ENCODE assay signal across 14 cellular contexts in the genomic region with DNA sequence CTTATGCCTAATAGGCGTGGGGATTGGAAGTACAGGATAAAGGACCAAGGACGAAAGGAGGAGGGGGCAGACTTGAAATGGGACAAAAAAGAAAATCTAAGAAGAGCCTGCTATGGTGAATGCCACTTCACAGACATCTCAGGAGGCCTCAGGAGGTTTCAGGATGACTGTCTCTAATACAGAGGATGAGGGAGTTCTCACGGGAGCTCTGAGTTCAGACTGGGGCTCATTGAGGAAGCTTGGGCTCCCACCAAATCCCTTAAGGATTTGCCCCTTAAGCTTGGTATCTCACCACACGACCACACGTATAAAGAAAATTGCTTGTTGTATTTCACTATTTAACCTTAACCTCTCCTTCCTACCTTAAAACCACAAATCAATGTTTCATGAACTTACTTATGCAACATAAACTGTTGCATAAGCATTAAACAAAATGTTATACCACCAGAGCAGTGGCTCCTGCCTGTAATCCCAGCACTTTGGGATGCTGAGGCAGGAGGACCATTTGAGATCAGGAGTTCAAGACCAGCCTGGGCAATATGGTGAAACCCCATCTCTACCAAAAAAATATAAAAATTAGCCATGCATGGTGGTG. TPM values are rescaled to one million over a fixed set of nuclear protein-coding genes. Genes with fewer than 3 reads are reported as not detected.
DNase-seq lines count a peak whose midpoint lies in the region; ATAC-seq, FAIRE-seq and TF ChIP-seq lines count a peak whose summit lies in the region.
"Had no signal": no experiment of that assay in that cellular context is flagged by ENCODE, and none has a peak within 500 bp of the region (broad histone marks: within the 10 kb centered on the region; RNA-seq: fewer than 3 reads in every experiment).

No MANE protein-coding gene starts in this region.

- H3K4me2 ChIP-seq in K562 (ENCODE audit: insufficient read depth, low read length) = no peak overlapping the region

- H3K9me3 Mint-ChIP-seq in activated CD4-positive, alpha-beta T cell treated with anti-CD3 and anti-CD28 coated beads for 36 hours (ENCODE audit: low read depth) = no peaks in the 10 kb centered on the region
- H3K9me3 Mint-ChIP-seq: central memory CD8-positive, alpha-beta T cell had no signal

- H3K4me1 Mint-ChIP-seq in activated CD4-positive, alpha-beta T cell treated with anti-CD3 and anti-CD28 coated beads for 36 hours = peaks cover 24% of the 10 kb centered on the region
- H3K4me1 Mint-ChIP-seq: central memory CD8-positive, alpha-beta T cell had no signal

- H3K27me3 Mint-ChIP-seq in activated CD4-positive, alpha-beta T cell treated with anti-CD3 and anti-CD28 coated beads for 36 hours = no peaks in the 10 kb centered on the region

- H3K4me3 Mint-ChIP-seq in activated CD4-positive, alpha-beta T cell treated with anti-CD3 and anti-CD28 coated beads for 36 hours = no peak overlapping the region
- H3K4me3 Mint-ChIP-seq: central memory CD8-positive, alpha-beta T cell had no signal

- CTCF ChIA-PET in activated CD4-positive, alpha-beta T cell treated with anti-CD3 and anti-CD28 coated beads for 36 hours (lab: Charles Lee) = interaction anchor here (0.7 kb wide), 1 partner anchor 341 kb away, joined by 3 read pairs; no protein-coding TSS in a partner anchor
- CTCF ChIA-PET in K562 (lab: Yijun Ruan, JAX; ENCODE audit: low intra/inter-chr PET ratio) = no interaction called here

- in situ Hi-C loops in K562 (cut with MboI) = no loop called here

- H2AFZ ChIP-seq in K562 (ENCODE audit: low read depth, low read length) = no peak overlapping the region
- H2AFZ ChIP-seq: parathyroid adenoma had no signal

- 48% methylated on average over 5 of the region's 5 CpGs for WGBS in K562 (ENCODE audit: insufficient coverage, low coverage, missing lambda C conversion rate)

- no peak for TF ChIP-seq POLR2A in K562 (conservative IDR thresholded peaks at IDR 0.05)

- no peak overlapping the region for H3K27ac Mint-ChIP-seq in activated CD4-positive, alpha-beta T cell treated with anti-CD3 and anti-CD28 coated beads for 36 hours

- no peak for TF ChIP-seq EP300 in K562 (IDR thresholded peaks at IDR 0.05; ENCODE audit: low read length)

- no peak for FAIRE-seq in K562 (lab: Jason Lieb, UNC)
- FAIRE-seq: A204.1 had no signal

- BruUV-seq in K562 (replicated peaks; lab: Mats Ljungman, UMichigan) = no TSS peak

- no peak overlapping the region for H3K9ac ChIP-seq in K562 (ENCODE audit: insufficient read depth in 1 of 2, low read depth in 2 of 2, low read length in 2 of 2)
- H3K9ac ChIP-seq: parathyroid adenoma had no signal

- H3K4me3 ChIP-seq in K562 (no peak overlapping the region), MG63 (no peak overlapping the region)
- H3K4me3 ChIP-seq: upper lobe of left lung had no signal

- no peaks in the 10 kb centered on the region for H3K9me1 ChIP-seq in K562 (ENCODE audit: control insufficient read depth, insufficient read depth, low read length)

- TF ChIP-seq RAD21 in K562 (CRISPR knock-in tag; conservative IDR thresholded peaks at IDR 0.05 in 1 of 2, IDR thresholded peaks at IDR 0.05 in 1 of 2) = no peak

- peaks cover under 1% of the 10 kb centered on the region for H3K36me3 Mint-ChIP-seq in activated CD4-positive, alpha-beta T cell treated with anti-CD3 and anti-CD28 coated beads for 36 hours (ENCODE audit: low read depth)

- H3K27ac ChIP-seq in K562 (ENCODE audit: extremely low read depth, low read depth, low read length) = no peak overlapping the region
- H3K27ac ChIP-seq: parathyroid adenoma, upper lobe of left lung had no signal

- POLR2A ChIA-PET in activated CD4-positive, alpha-beta T cell treated with anti-CD3 and anti-CD28 coated beads for 36 hours (lab: Charles Lee) = no interaction called here
- POLR2A ChIA-PET in K562 (lab: Yijun Ruan, JAX) = interaction anchor here (0.7 to 1.0 kb wide), 2 partner anchors 14 to 44 kb away, joined by 4 read pairs; no protein-coding TSS in a partner anchor

- H4K20me1 ChIP-seq in K562 (replicated peaks; ENCODE audit: control insufficient read depth, insufficient read depth, low read length) = no peaks in the 10 kb centered on the region

- no peaks in the 10 kb centered on the region for H3K9me3 ChIP-seq in K562 (replicated peaks; ENCODE audit: control insufficient read depth, insufficient read depth, low read depth, low read length)
- H3K9me3 ChIP-seq in MG63 = no peaks in the 10 kb centered on the region
- H3K9me3 ChIP-seq: upper lobe of left lung had no signal

- DNase-seq in activated CD4-positive, alpha-beta T cell treated with anti-CD3 and anti-CD28 coated beads for 36 hours = peak; percentile 25
- no peak for DNase-seq in activated CD4-positive, alpha-beta T cell treated with anti-CD3 and anti-CD28 coated beads for 4 hours
- DNase-seq in K562 (ENCODE audit: extremely low read depth in 1 of 4, low spot score in 3 of 4) (no peak), activated gamma-delta T cell treated with Interleukin-2 at 50 U/mL for 16 hours (no peak), MG63 (no peak), superior temporal gyrus (ENCODE audit: extremely low spot score) (no peak)
- DNase-seq: DMS53, GOT3, upper lobe of left lung had no signal

- intact Hi-C loops in activated CD4-positive, alpha-beta T cell treated with anti-CD3 and anti-CD28 coated beads for 36 hours (cut with DNase I, micrococcal nuclease) = no loop called here
- intact Hi-C loops in K562 (cut with micrococcal nuclease) = no loop called here

- H3K36me3 ChIP-seq in K562 (ENCODE audit: control insufficient read depth, insufficient read depth, low read length) = no peaks in the 10 kb centered on the region
- H3K36me3 ChIP-seq in MG63 = peaks cover 5% of the 10 kb centered on the region; the same call in 1 of the 2 replicates
- H3K36me3 ChIP-seq: upper lobe of left lung had no signal

- peak; percentile 89 for ATAC-seq in activated CD4-positive, alpha-beta T cell treated with anti-CD3 and anti-CD28 coated beads for 36 hours
- ATAC-seq in GM21360 (IDR thresholded peaks at IDR 0.05; ENCODE audit: unreplicated experiment) (peak; percentile 87), HG03025 (IDR thresholded peaks at IDR 0.05; ENCODE audit: low FRiP score, unreplicated experiment) (peak; percentile 70), K562 (no peak)

- no peaks in the 10 kb centered on the region for H3K79me2 ChIP-seq in K562 (ENCODE audit: control insufficient read depth, insufficient read depth, low read length)
- H3K79me2 ChIP-seq: parathyroid adenoma had no signal

- H3K27me3 ChIP-seq in K562 (ENCODE audit: control insufficient read depth in 2 of 2, insufficient read depth in 2 of 2, low read length in 2 of 2) (no peaks in the 10 kb centered on the region), MG63 (no peaks in the 10 kb centered on the region)
- H3K27me3 ChIP-seq: upper lobe of left lung had no signal

- no peak for TF ChIP-seq CTCF in K562 (IDR thresholded peaks at IDR 0.05 in 2 of 3, conservative IDR thresholded peaks at IDR 0.05 in 1 of 3; ENCODE audit: insufficient read depth in 2 of 3, low read depth in 1 of 3, low read length in 3 of 3)

- peaks cover 0 to 5% of the 10 kb centered on the region in 2 experiments; a peak in 1 of 5 replicates for H3K4me1 ChIP-seq in K562 (replicated peaks in 1 of 2; ENCODE audit: control insufficient read depth in 2 of 2, insufficient read depth in 2 of 2, low read length in 2 of 2)
- H3K4me1 ChIP-seq: parathyroid adenoma, upper lobe of left lung had no signal

TF ChIP-seq in K562, 482 proteins besides CTCF, POLR2A, EP300 and RAD21:
- peak; percentile 33; the same call in 1 of the 2 replicates for TF ChIP-seq C11orf30 (IDR thresholded peaks at IDR 0.05; ENCODE audit: low read depth)
- no peak for TF ChIP-seq ETS2 (tag; IDR thresholded peaks at IDR 0.05; ENCODE audit: borderline replicate concordance, poor library complexity, severe bottlenecking)
- peak; percentile 63; the same call in 1 of the 2 replicates for TF ChIP-seq ZNF316 (IDR thresholded peaks at IDR 0.05)
- TF ChIP-seq CEBPB (tag; IDR thresholded peaks at IDR 0.05) = peak; percentile 32; the same call in 1 of the 2 replicates

RNA-seq across cellular contexts. Expression of gene SLC30A1, which starts 12.4 kb away (rescaled TPM):
- total RNA-seq in activated CD4-positive, alpha-beta T cell treated with anti-CD3 and anti-CD28 coated beads for 36 hours = 1 to 10 TPM; 2.9 to 4.5 TPM
- total RNA-seq in K562 (2011; cell fraction: chromatin; rRNA removed; ENCODE audit: low replicate concordance) = 11.4 and 24.0 TPM in 2 replicates
- total RNA-seq in K562 (2011; cell fraction: nucleolus; rRNA removed) = 14.2 and 15.8 TPM in 2 replicates
- total RNA-seq in K562 (2011; cell fraction: nucleoplasm; rRNA removed) = 19.2 and 26.8 TPM in 2 replicates
- total RNA-seq in K562 (2014; rRNA removed) (5.0 and 5.4 TPM in 2 replicates), K562 (2014; rRNA removed; fragmentation: Illumina TruSeq; extraction: Trizol) (11.9 and 12.0 TPM in 2 replicates), K562 (2015; rRNA removed; fragmentation: Illumina TruSeq; extraction: Trizol) (13.8 and 14.4 TPM in 2 replicates), K562 (2021) (13.1 and 14.6 TPM in 2 replicates)
- polyA plus RNA-seq in K562 (2011; rRNA removed) (6.6 and 6.7 TPM in 2 replicates), K562 (2014; fragmentation: Illumina TruSeq; extraction: Trizol) (6.4 and 7.9 TPM in 2 replicates), K562 (2014; fragmentation: Nextera tagmentation; extraction: Ambion mirVana) (1 to 10 TPM; 4.1 to 4.2 TPM), K562 (2014; rRNA removed) (4.8 and 5.1 TPM in 2 replicates)
- polyA plus RNA-seq in K562 (2011; cell fraction: cytosol; rRNA removed) = 3.2 and 3.5 TPM in 2 replicates
- 4.1 and 5.4 TPM in 2 replicates for polyA plus RNA-seq in K562 (2011; cell fraction: nucleus; rRNA removed)
- polyA plus RNA-seq in K562 (2012) = 4.5 and 8.6 TPM in 2 replicates
- polyA minus RNA-seq in K562 (2011; rRNA and poly(A)+ RNA removed) = 15.2 and 23.0 TPM in 2 replicates
- polyA minus RNA-seq in K562 (2011; cell fraction: cytosol; rRNA and poly(A)+ RNA removed) = 8.5 and 10.6 TPM in 2 replicates
- polyA minus RNA-seq in K562 (2011; cell fraction: nucleus; rRNA and poly(A)+ RNA removed) = 9.6 and 22.0 TPM in 2 replicates
- 45.2 and 54.0 TPM in 2 replicates for total RNA-seq in MG63 (2014; rRNA removed; shearing (Covaris generic); ENCODE audit: low replicate concordance)
